In the genomic region with DNA sequence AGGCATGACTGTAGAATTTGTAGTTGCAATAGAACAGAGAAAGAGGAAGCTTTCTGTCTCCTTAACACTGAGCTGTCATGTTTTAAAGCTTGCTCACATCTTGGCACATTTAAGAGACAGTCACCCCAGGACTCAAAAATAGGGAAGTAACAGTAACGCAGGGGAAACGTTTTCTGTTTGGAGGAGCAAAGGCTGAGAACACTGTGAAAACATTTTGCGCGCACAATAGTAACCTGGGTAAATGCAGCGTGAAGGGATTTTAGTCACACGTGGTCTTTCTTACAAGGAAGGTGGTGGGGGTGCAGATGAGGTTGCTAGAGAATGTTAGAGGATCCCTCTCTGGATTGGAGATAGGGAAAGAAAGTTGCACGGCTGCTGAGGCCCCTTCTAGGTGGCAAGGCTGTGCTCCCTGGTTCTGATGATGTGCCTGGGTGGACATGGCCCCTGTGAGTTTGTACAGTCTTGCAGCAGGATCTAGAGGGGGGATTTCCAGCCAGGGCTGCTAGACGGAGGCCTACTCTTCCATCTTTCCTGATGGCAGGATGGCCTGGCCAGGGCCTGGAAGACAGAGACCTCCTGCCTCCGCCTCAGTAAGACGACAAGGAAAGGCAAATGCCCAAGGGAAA, we compare ENCODE assay signal across 8 cellular contexts. TPM values are rescaled to one million over a fixed set of nuclear protein-coding genes. Genes with fewer than 3 reads are reported as not detected.
A peak's percentile ranks its signal among the peaks of the same experiment; 100 is the strongest.
DNase-seq lines count a peak whose midpoint lies in the region; ATAC-seq and TF ChIP-seq lines count a peak whose summit lies in the region.

No MANE protein-coding gene starts in this region.

- H3K9me3 Mint-ChIP-seq in type B pancreatic cell = no peaks in the 10 kb centered on the region

- TF ChIP-seq POLR2A in ovary (IDR thresholded peaks at IDR 0.05) = no peak

- peaks cover 6% of the 10 kb centered on the region for H3K4me1 ChIP-seq in ovary (ENCODE audit: insufficient read depth)

- POLR2A ChIA-PET in RWPE1 (lab: Yijun Ruan, JAX; ENCODE audit: low non-redundant PET) = no interaction called here

- no peak overlapping the region for H3K4me3 Mint-ChIP-seq in type B pancreatic cell

- H3K27ac Mint-ChIP-seq in type B pancreatic cell = no peak overlapping the region

- peaks cover 16% of the 10 kb centered on the region for H3K36me3 Mint-ChIP-seq in type B pancreatic cell

- H3K27me3 ChIP-seq in ovary = no peaks in the 10 kb centered on the region
- H3K27me3 ChIP-seq in WERI-Rb-1 (ENCODE audit: insufficient read depth, low read depth, severe bottlenecking) = no peaks in the 10 kb centered on the region

- CTCF ChIA-PET in RWPE1 (lab: Yijun Ruan, JAX) = interaction anchor here (1.4 kb wide), 1 partner anchor 46 kb away, joined by 3 read pairs; no protein-coding TSS in a partner anchor

- 86 to 94% (median 90%) methylated on average over 10 of the region's 10 CpGs for WGBS in ovary, 3 donors

- H3K9me3 ChIP-seq in ovary (no peaks in the 10 kb centered on the region), WERI-Rb-1 (ENCODE audit: severe bottlenecking) (no peaks in the 10 kb centered on the region)

- TF ChIP-seq CTCF in AG10803 (conservative IDR thresholded peaks at IDR 0.05; ENCODE audit: low read length) (no peak), RWPE1 (conservative IDR thresholded peaks at IDR 0.05; ENCODE audit: low read depth) (no peak), ovary (IDR thresholded peaks at IDR 0.05) (no peak), WERI-Rb-1 (IDR thresholded peaks at IDR 0.05; ENCODE audit: low read depth, low read length) (no peak), type B pancreatic cell (conservative IDR thresholded peaks at IDR 0.05) (no peak)

- no peaks in the 10 kb centered on the region for H3K4me1 Mint-ChIP-seq in type B pancreatic cell (ENCODE audit: unreplicated experiment)

- H3K27ac ChIP-seq in RWPE1 (peak overlapping the region; percentile 91), ovary (no peak overlapping the region), WERI-Rb-1 (no peak overlapping the region)

- intact Hi-C loops in left ventricle myocardium superior (cut with micrococcal nuclease) = no loop called here
- intact Hi-C loops in ovary (cut with DNase I) = no loop called here

- H3K4me3 ChIP-seq in AG10803 (ENCODE audit: low read length) (no peak overlapping the region), ovary (no peak overlapping the region), WERI-Rb-1 (ENCODE audit: low read depth, low read length) (no peak overlapping the region)

- DNase-seq in AG10803 (ENCODE audit: low read depth) (peak; percentile 69), RWPE1 (ENCODE audit: low spot score) (no peak), left ventricle myocardium superior (no peak), ovary (no peak), WERI-Rb-1 (no peak), NCI-H2171 (lab: John Stamatoyannopoulos, UW) (no peak), type B pancreatic cell (ENCODE audit: extremely low spot score, unreplicated experiment) (no peak)

- TF ChIP-seq EP300 in ovary (IDR thresholded peaks at IDR 0.05) = no peak

- ATAC-seq in GM21447 (IDR thresholded peaks at IDR 0.05; ENCODE audit: unreplicated experiment) (peak; percentile 54), left ventricle myocardium superior (peak; percentile 20)

- H3K27me3 Mint-ChIP-seq in type B pancreatic cell = no peaks in the 10 kb centered on the region

- H3K36me3 ChIP-seq in ovary (no peaks in the 10 kb centered on the region), WERI-Rb-1 (peaks cover 4% of the 10 kb centered on the region; the same call in 1 of the 2 replicates)

RNA-seq across cellular contexts. Expression of gene STARD5, which starts 12.0 kb away (rescaled TPM):
- total RNA-seq in left ventricle myocardium superior = 1.8 TPM
- 1 to 10 TPM; 3.8 to 8.6 (median 6.1) TPM for total RNA-seq in ovary
- polyA plus RNA-seq in ovary = 1 to 10 TPM; 6.3 to 9.4 TPM
- 7.8 and 15.1 TPM in 2 replicates for total RNA-seq in type B pancreatic cell (ENCODE audit: low replicate concordance)
